15 cellular contexts compared by ENCODE assay signal in genomic region chr4:107213880-107214279, GRCh38.
"Had no signal": no experiment of that assay in that cellular context is flagged by ENCODE, and none has a peak within 500 bp of the region (broad histone marks: within the 10 kb centered on the region; RNA-seq: fewer than 3 reads in every experiment).

No MANE protein-coding gene starts in this region.

- ATAC-seq: activated CD8-positive, alpha-beta T cell treated with anti-CD3 and anti-CD28 coated beads for 36 hours; activated T-cell treated with anti-CD3 and anti-CD28 coated beads, Interleukin-2, amount 50 U/mL, for 4 hours; naive thymus-derived CD8-positive, alpha-beta T cell; stimulated activated naive B cell treated with anti-CD40 and anti-IgM and Interleukin-4, amounts not matched to agents 10 μg/mL and 1 μg/mL and 100 μg/mL, for 72 hours had no signal

- H3K27me3 ChIP-seq: brain microvascular endothelial cell, neutrophil, thyroid gland had no signal

- H3K36me3 Mint-ChIP-seq: activated naive CD8-positive, alpha-beta T cell; naive thymus-derived CD8-positive, alpha-beta T cell; stimulated activated naive B cell treated with anti-CD40 and anti-IgM and Interleukin-4, amounts not matched to agents 10 μg/mL and 1 μg/mL and 100 μg/mL, for 72 hours had no signal

- H3K27ac ChIP-seq: brain microvascular endothelial cell, left ventricle myocardium inferior, neutrophil, thyroid gland had no signal

- H3K36me3 ChIP-seq: brain microvascular endothelial cell, left ventricle myocardium inferior, neutrophil, thyroid gland had no signal

- H3K4me1 Mint-ChIP-seq: naive thymus-derived CD8-positive, alpha-beta T cell; stimulated activated naive B cell treated with anti-CD40 and anti-IgM and Interleukin-4, amounts not matched to agents 10 μg/mL and 1 μg/mL and 100 μg/mL, for 72 hours had no signal

- H3K27ac Mint-ChIP-seq: activated CD8-positive, alpha-beta T cell treated with anti-CD3 and anti-CD28 coated beads for 36 hours; activated naive CD8-positive, alpha-beta T cell; dendritic cell treated with granulocyte-macrophage colony-stimulating factor and Interleukin-4, amounts not matched to agents 40 ng/mL and 50 ng/mL, for 4 days; naive thymus-derived CD8-positive, alpha-beta T cell; stimulated activated naive B cell treated with anti-CD40 and anti-IgM and Interleukin-4, amounts not matched to agents 10 μg/mL and 1 μg/mL and 100 μg/mL, for 72 hours had no signal

- H3K9me3 ChIP-seq: left ventricle myocardium inferior, neutrophil, thyroid gland had no signal

- H3K4me1 ChIP-seq: left ventricle myocardium inferior, thyroid gland had no signal

- H3K4me3 ChIP-seq: left ventricle myocardium inferior, thyroid gland had no signal

- DNase-seq: activated CD4-positive, alpha-beta T cell treated with anti-CD3 and anti-CD28 coated beads for 4 hours; activated CD8-positive, alpha-beta T cell treated with anti-CD3 and anti-CD28 coated beads for 36 hours; activated effector memory CD4-positive, alpha-beta T cell treated with anti-CD3 and anti-CD28 coated beads, Interleukin-2, amount 50 U/mL, for 16 hours; activated T-cell treated with anti-CD3 and anti-CD28 coated beads, Interleukin-2, amount 50 U/mL, for 4 hours; brain microvascular endothelial cell; effector memory CD4-positive, alpha-beta T cell; hippocampal formation; left ventricle myocardium inferior; naive thymus-derived CD8-positive, alpha-beta T cell; stimulated activated naive B cell treated with anti-CD40 and anti-IgM and Interleukin-4, amounts not matched to agents 10 μg/mL and 1 μg/mL and 100 μg/mL, for 72 hours; T-helper 2 cell; thyroid gland had no signal

- H3K9me3 Mint-ChIP-seq: activated CD8-positive, alpha-beta T cell treated with anti-CD3 and anti-CD28 coated beads for 36 hours; activated T-cell treated with anti-CD3 and anti-CD28 coated beads, Interleukin-2, amount 50 U/mL, for 4 hours; dendritic cell treated with granulocyte-macrophage colony-stimulating factor and Interleukin-4, amounts not matched to agents 40 ng/mL and 50 ng/mL, for 4 days; naive thymus-derived CD8-positive, alpha-beta T cell; stimulated activated naive B cell treated with anti-CD40 and anti-IgM and Interleukin-4, amounts not matched to agents 10 μg/mL and 1 μg/mL and 100 μg/mL, for 72 hours had no signal

- H3K4me3 Mint-ChIP-seq: activated CD8-positive, alpha-beta T cell treated with anti-CD3 and anti-CD28 coated beads for 36 hours; activated naive CD8-positive, alpha-beta T cell; activated T-cell treated with anti-CD3 and anti-CD28 coated beads, Interleukin-2, amount 50 U/mL, for 4 hours; dendritic cell treated with granulocyte-macrophage colony-stimulating factor and Interleukin-4, amounts not matched to agents 40 ng/mL and 50 ng/mL, for 4 days; naive thymus-derived CD8-positive, alpha-beta T cell; stimulated activated naive B cell treated with anti-CD40 and anti-IgM and Interleukin-4, amounts not matched to agents 10 μg/mL and 1 μg/mL and 100 μg/mL, for 72 hours had no signal

- H3K27me3 Mint-ChIP-seq: activated CD8-positive, alpha-beta T cell treated with anti-CD3 and anti-CD28 coated beads for 36 hours; dendritic cell treated with granulocyte-macrophage colony-stimulating factor and Interleukin-4, amounts not matched to agents 40 ng/mL and 50 ng/mL, for 4 days; stimulated activated naive B cell treated with anti-CD40 and anti-IgM and Interleukin-4, amounts not matched to agents 10 μg/mL and 1 μg/mL and 100 μg/mL, for 72 hours had no signal
